Comparison of ENCODE assay signal across 9 cellular contexts in genomic region chr17:28737770-28738679, GRCh38. TPM values are rescaled to one million over a fixed set of nuclear protein-coding genes. Genes with fewer than 3 reads are reported as not detected.
DNase-seq lines count a peak whose midpoint lies in the region; ATAC-seq lines count a peak whose summit lies in the region.
"Had no signal": no experiment of that assay in that cellular context is flagged by ENCODE, and none has a peak within 500 bp of the region (broad histone marks: within the 10 kb centered on the region; RNA-seq: fewer than 3 reads in every experiment).

No MANE protein-coding gene starts in this region.

- H3K36me3 Mint-ChIP-seq in CD4-positive, alpha-beta memory T cell, result peaks cover 0 to 8% of the 10 kb centered on the region in 2 donors
- peaks cover 64% of the 10 kb centered on the region for H3K36me3 Mint-ChIP-seq in activated naive CD8-positive, alpha-beta T cell treated with anti-CD3 and anti-CD28 coated beads for 36 hours
- no peaks in the 10 kb centered on the region for H3K36me3 Mint-ChIP-seq in immature natural killer cell

- peaks cover 3% of the 10 kb centered on the region for H3K36me3 ChIP-seq in CD4-positive, alpha-beta memory T cell (ENCODE audit: insufficient read depth, low read length)
- H3K36me3 ChIP-seq: right lobe of liver had no signal

- no peak overlapping the region for H3K4me3 ChIP-seq in CD4-positive, alpha-beta memory T cell (ENCODE audit: low read length in 2 of 2)
- H3K4me3 ChIP-seq: right lobe of liver had no signal

- H3K4me3 Mint-ChIP-seq in CD4-positive, alpha-beta memory T cell, result peak overlapping the region in 2 of 8 donors; percentile 2 to 57
- peak overlapping the region; percentile 53 for H3K4me3 Mint-ChIP-seq in activated naive CD8-positive, alpha-beta T cell treated with anti-CD3 and anti-CD28 coated beads for 36 hours
- H3K4me3 Mint-ChIP-seq in immature natural killer cell, result no peak overlapping the region

- POLR2A ChIA-PET in CD4-positive, alpha-beta memory T cell (lab: Charles Lee; ENCODE audit: partially characterized antibody), result interaction anchor here (0.6 to 0.9 kb wide), 2 partner anchors 9 to 12 kb away, joined by 3 read pairs; partner anchors contain the start of genes NEK8 and TLCD1

- no peaks in the 10 kb centered on the region for H3K9me3 ChIP-seq in CD4-positive, alpha-beta memory T cell (ENCODE audit: control insufficient read depth in 1 of 2, low read length in 2 of 2)
- H3K9me3 ChIP-seq: right lobe of liver had no signal

- no peak overlapping the region for H3K27ac ChIP-seq in CD4-positive, alpha-beta memory T cell (ENCODE audit: low read depth, low read length)
- H3K27ac ChIP-seq: right lobe of liver had no signal

- H3K27me3 Mint-ChIP-seq in CD4-positive, alpha-beta memory T cell, result no peaks in the 10 kb centered on the region
- H3K27me3 Mint-ChIP-seq in activated naive CD8-positive, alpha-beta T cell treated with anti-CD3 and anti-CD28 coated beads for 36 hours, result no peaks in the 10 kb centered on the region
- H3K27me3 Mint-ChIP-seq in immature natural killer cell (ENCODE audit: low read depth in 3 of 3), result peaks cover 0 to under 1% (median under 1%) of the 10 kb centered on the region in 3 donors

- H3K4me1 Mint-ChIP-seq in CD4-positive, alpha-beta memory T cell, result peaks cover 8 to 16% (median 10%) of the 10 kb centered on the region in 4 donors
- peaks cover 40% of the 10 kb centered on the region for H3K4me1 Mint-ChIP-seq in activated naive CD8-positive, alpha-beta T cell treated with anti-CD3 and anti-CD28 coated beads for 36 hours
- peaks cover 0 to 2% of the 10 kb centered on the region in 2 donors for H3K4me1 Mint-ChIP-seq in immature natural killer cell

- intact Hi-C loops in CD4-positive, alpha-beta memory T cell (cut with micrococcal nuclease), result no loop called here

- no peak for DNase-seq in CD4-positive, alpha-beta memory T cell
- DNase-seq in activated naive CD8-positive, alpha-beta T cell treated with anti-CD3 and anti-CD28 coated beads for 36 hours, result no peak
- DNase-seq in immature natural killer cell (no peak), DMS79 treated with DMSO at 0.1 percent for 48 hours (lab: John Stamatoyannopoulos, UW) (no peak), NCI-H2029 treated with DMSO at 0.1 percent for 48 hours (lab: John Stamatoyannopoulos, UW) (no peak), SHP77 (lab: John Stamatoyannopoulos, UW) (no peak)
- DNase-seq: right lobe of liver had no signal

- no peaks in the 10 kb centered on the region for H3K9me3 Mint-ChIP-seq in CD4-positive, alpha-beta memory T cell
- H3K9me3 Mint-ChIP-seq in activated naive CD8-positive, alpha-beta T cell treated with anti-CD3 and anti-CD28 coated beads for 36 hours, result peaks cover 4% of the 10 kb centered on the region
- H3K9me3 Mint-ChIP-seq in immature natural killer cell, result no peaks in the 10 kb centered on the region

- peaks cover 11% of the 10 kb centered on the region for H3K4me1 ChIP-seq in CD4-positive, alpha-beta memory T cell (ENCODE audit: insufficient read depth, low read length)

- peak overlapping the region; percentile 46 to 94 (median 86) for H3K27ac Mint-ChIP-seq in CD4-positive, alpha-beta memory T cell
- H3K27ac Mint-ChIP-seq in activated naive CD8-positive, alpha-beta T cell treated with anti-CD3 and anti-CD28 coated beads for 36 hours, result peak overlapping the region; percentile 81
- peak overlapping the region in 1 of 6 donors; percentile 71 for H3K27ac Mint-ChIP-seq in immature natural killer cell

- H3K27me3 ChIP-seq in CD4-positive, alpha-beta memory T cell (ENCODE audit: insufficient read depth, low read length), result no peaks in the 10 kb centered on the region
- H3K27me3 ChIP-seq: right lobe of liver had no signal

- peak; percentile 59 for ATAC-seq in GM19025 (IDR thresholded peaks at IDR 0.05; ENCODE audit: low read depth, unreplicated experiment)
- peak; percentile 41 for ATAC-seq in HG02973 (IDR thresholded peaks at IDR 0.05; ENCODE audit: unreplicated experiment)

- CTCF ChIA-PET in CD4-positive, alpha-beta memory T cell (lab: Charles Lee; ENCODE audit: partially characterized antibody), result interaction anchor here (1.3 kb wide), 1 partner anchor 11 kb away, joined by 8 read pairs; the partner anchor contains the start of gene TLCD1

RNA-seq across cellular contexts. Expression of gene TRAF4, which starts 5.8 kb away (rescaled TPM):
- 10 to 100 TPM; 31.2 to 32.9 TPM for total RNA-seq in CD4-positive, alpha-beta memory T cell
- polyA plus RNA-seq in CD4-positive, alpha-beta memory T cell, result 1 to 10 TPM in 1 of 2 donors, under 1 TPM in 1; 0.61 to 2.5 TPM
- 100 to 1,000 TPM; 219 to 221 TPM for total RNA-seq in activated naive CD8-positive, alpha-beta T cell treated with anti-CD3 and anti-CD28 coated beads for 36 hours
- 1 to 10 TPM; 2.5 to 5.1 (median 2.7) TPM for polyA plus RNA-seq in immature natural killer cell

RNA-seq across cellular contexts. Expression of gene NEK8, which starts 9.4 kb away (rescaled TPM):
- 10 to 100 TPM; 11.4 to 13.8 TPM for total RNA-seq in CD4-positive, alpha-beta memory T cell
- polyA plus RNA-seq in CD4-positive, alpha-beta memory T cell, result 1 to 10 TPM; 1.9 to 4.5 TPM
- total RNA-seq in activated naive CD8-positive, alpha-beta T cell treated with anti-CD3 and anti-CD28 coated beads for 36 hours, result 1 to 10 TPM; 4.8 to 5.6 TPM
- 1 to 10 TPM; 1.7 to 4.2 (median 3.6) TPM for polyA plus RNA-seq in immature natural killer cell

RNA-seq across cellular contexts. Expression of gene TLCD1, which starts 12.0 kb away (rescaled TPM):
- total RNA-seq in CD4-positive, alpha-beta memory T cell, result 1 to 10 TPM; 1.0 to 2.2 TPM
- polyA plus RNA-seq in CD4-positive, alpha-beta memory T cell, result under 1 TPM in 1 of 2 donors, not detected in 1; 0.52 TPM
- 10 to 100 TPM; 15.5 to 17.8 TPM for total RNA-seq in activated naive CD8-positive, alpha-beta T cell treated with anti-CD3 and anti-CD28 coated beads for 36 hours
- polyA plus RNA-seq in immature natural killer cell, result not detected

RNA-seq across cellular contexts. Expression of gene RPL23A, which starts 18.2 kb away (rescaled TPM):
- total RNA-seq in CD4-positive, alpha-beta memory T cell, result 1,000 to 10,000 TPM; 3,285 to 3,424 TPM
- 1,000 to 10,000 TPM; 5,402 to 5,583 TPM for polyA plus RNA-seq in CD4-positive, alpha-beta memory T cell
- 1,000 to 10,000 TPM; 2,447 to 2,533 TPM for total RNA-seq in activated naive CD8-positive, alpha-beta T cell treated with anti-CD3 and anti-CD28 coated beads for 36 hours
- 1,000 to 10,000 TPM; 2,545 to 3,232 (median 2,896) TPM for polyA plus RNA-seq in immature natural killer cell

RNA-seq across cellular contexts. Expression of gene RAB34, which starts 20.4 kb away (rescaled TPM):
- total RNA-seq in CD4-positive, alpha-beta memory T cell, result 1 to 10 TPM; 4.0 to 6.3 TPM
- polyA plus RNA-seq in CD4-positive, alpha-beta memory T cell, result 1 to 10 TPM; 3.0 to 8.7 TPM
- 1 to 10 TPM; 7.6 to 8.2 TPM for total RNA-seq in activated naive CD8-positive, alpha-beta T cell treated with anti-CD3 and anti-CD28 coated beads for 36 hours
- 1 to 10 TPM; 2.3 to 6.1 (median 5.3) TPM for polyA plus RNA-seq in immature natural killer cell

Comparison
In these comparisons a context has a peak if more than half of its experiments do, and no peak if none do; other contexts are left out.
1. RNA of gene TRAF4, which starts 5.8 kb away (total RNA-seq): 219 to 221 TPM in activated naive CD8-positive, alpha-beta T cell treated with anti-CD3 and anti-CD28 coated beads for 36 hours; 31.2 to 32.9 TPM in CD4-positive, alpha-beta memory T cell; every median in the first group is over 4 times any median in the second.
2. RNA of gene TLCD1, which starts 12.0 kb away (total RNA-seq): 15.5 to 17.8 TPM in activated naive CD8-positive, alpha-beta T cell treated with anti-CD3 and anti-CD28 coated beads for 36 hours; 1.0 to 2.2 TPM in CD4-positive, alpha-beta memory T cell; every median in the first group is over 4 times any median in the second.